In the genomic region with DNA sequence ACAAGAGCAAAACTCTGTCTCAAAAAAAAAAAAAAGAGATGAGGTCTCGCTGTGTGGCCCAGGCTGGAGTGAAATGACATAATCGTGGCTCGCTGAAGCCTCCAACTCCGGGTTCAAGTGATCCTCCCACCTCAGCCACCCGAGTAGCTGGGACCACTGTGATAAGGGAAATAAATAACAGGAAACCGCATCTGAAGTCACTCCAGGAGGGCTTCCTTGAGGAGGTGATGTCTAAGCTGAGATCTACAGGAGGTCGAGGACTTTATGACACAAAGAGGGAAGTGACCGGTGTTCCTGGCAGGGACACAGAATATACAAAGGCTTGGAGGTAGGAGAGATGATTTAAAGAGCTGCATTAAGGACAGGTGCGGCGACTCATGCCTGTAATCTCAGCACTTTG, we compare ENCODE assay signal across 19 cellular contexts. TPM values are rescaled to one million over a fixed set of nuclear protein-coding genes. Genes with fewer than 3 reads are reported as not detected.
"Had no signal": no experiment of that assay in that cellular context is flagged by ENCODE, and none has a peak within 500 bp of the region (broad histone marks: within the 10 kb centered on the region; RNA-seq: fewer than 3 reads in every experiment).

No MANE protein-coding gene starts in this region.

- H3K27ac ChIP-seq: adrenal gland, ascending aorta, esophagus muscularis mucosa, hepatocyte, transverse colon, uterus had no signal

- H3K36me3 ChIP-seq: adrenal gland, ascending aorta, transverse colon, uterus had no signal

- DNase-seq: activated gamma-delta T cell treated with Interleukin-2 at 50 U/mL for 16 hours; activated T-cell treated with anti-CD3 and anti-CD28 coated beads, Interleukin-2, amount 50 U/mL, for 1 hour; adrenal gland; central memory CD4-positive, alpha-beta T cell; effector memory CD8-positive, alpha-beta T cell; glutamatergic neuron; immature natural killer cell; mesendoderm; mucosa of descending colon; occipital lobe; stimulated activated CD4-positive, alpha-beta T cell treated with anti-CD3 and anti-CD28 coated beads, Interleukin-2, amount 100 ng/mL, for 48 hours; stimulated activated CD8-positive, alpha-beta memory T cell treated with anti-CD3 and anti-CD28 coated beads, Interleukin-4, amount 100 ng/mL, for 48 hours; stimulated activated naive B cell treated with anti-CD40 and anti-IgM and Interleukin-4, amounts not matched to agents 10 μg/mL and 1 μg/mL and 100 μg/mL, for 72 hours; transverse colon; uterus had no signal

- H3K27me3 ChIP-seq: adrenal gland, ascending aorta, esophagus muscularis mucosa, hepatocyte, transverse colon, uterus had no signal

- H3K4me3 ChIP-seq: adrenal gland, ascending aorta, esophagus muscularis mucosa, hepatocyte, lower lobe of right lung, mucosa of descending colon, transverse colon, uterus had no signal

- H3K9me3 ChIP-seq: ascending aorta, lower lobe of right lung, mucosa of descending colon, transverse colon, uterus had no signal

- ATAC-seq: effector memory CD8-positive, alpha-beta T cell; stimulated activated naive B cell treated with anti-CD40 and anti-IgM and Interleukin-4, amounts not matched to agents 10 μg/mL and 1 μg/mL and 100 μg/mL, for 72 hours had no signal

- H2AFZ ChIP-seq: hepatocyte had no signal

- H3K4me1 ChIP-seq: adrenal gland, ascending aorta, esophagus muscularis mucosa, lower lobe of right lung, uterus had no signal

- H3K4me2 ChIP-seq: hepatocyte had no signal

RNA-seq across cellular contexts. Expression of a gene that starts 9.9 kb away (rescaled TPM):
- total RNA-seq: hepatocyte had no signal
- polyA plus RNA-seq: immature natural killer cell had no signal

RNA-seq across cellular contexts. Expression of a gene that starts 27.1 kb away (rescaled TPM):
- total RNA-seq: ascending aorta had no signal
- polyA plus RNA-seq: immature natural killer cell had no signal
